ENCODE assay signal across 8 cellular contexts in the genomic region with DNA sequence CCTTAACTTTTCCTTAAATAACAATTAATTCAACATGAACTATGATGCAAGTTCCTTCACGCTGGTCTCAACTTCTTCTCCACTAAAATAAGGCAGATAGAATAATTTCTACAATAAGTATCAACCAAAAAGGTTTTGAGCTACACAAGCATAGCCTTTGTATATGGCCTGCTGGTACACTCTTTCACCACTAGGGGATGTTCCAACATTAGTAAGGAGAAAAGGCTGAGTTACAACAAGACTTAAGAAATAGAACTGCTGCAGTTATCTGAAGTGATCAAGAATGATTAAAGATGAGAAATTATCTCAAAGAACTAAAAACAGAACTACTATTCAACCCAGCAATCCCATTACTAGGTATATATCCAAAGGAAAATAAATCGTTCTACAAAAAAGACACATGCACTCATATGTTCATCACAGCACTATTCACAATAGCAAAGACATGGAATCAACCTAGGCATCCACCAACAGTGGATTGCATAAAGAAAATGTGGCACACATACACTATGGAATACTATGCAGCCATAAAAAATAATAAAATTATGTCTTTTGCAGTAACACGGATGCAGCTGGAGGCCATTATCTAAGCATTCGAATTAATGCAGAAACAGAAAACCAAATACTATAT. TPM values are rescaled to one million over a fixed set of nuclear protein-coding genes. Genes with fewer than 3 reads are reported as not detected.
DNase-seq lines count a peak whose midpoint lies in the region; ATAC-seq and TF ChIP-seq lines count a peak whose summit lies in the region.

No MANE protein-coding gene starts in this region.

- no peaks in the 10 kb centered on the region for H3K9me3 Mint-ChIP-seq in CD4-positive, alpha-beta memory T cell
- no peaks in the 10 kb centered on the region for H3K9me3 Mint-ChIP-seq in stimulated activated naive CD8-positive, alpha-beta T cell treated with anti-CD3 and anti-CD28 coated beads, Interleukin-15, amount 100 ng/mL, for 72 hours

- H3K4me3 ChIP-seq in CD4-positive, alpha-beta memory T cell (ENCODE audit: low read length in 2 of 2) = no peak overlapping the region
- no peak overlapping the region for H3K4me3 ChIP-seq in astrocyte of the spinal cord (ENCODE audit: low read depth, low read length)

- peaks cover 6 to 14% (median 7%) of the 10 kb centered on the region in 4 donors for H3K4me1 Mint-ChIP-seq in CD4-positive, alpha-beta memory T cell
- H3K4me1 Mint-ChIP-seq in stimulated activated naive CD8-positive, alpha-beta T cell treated with anti-CD3 and anti-CD28 coated beads, Interleukin-15, amount 100 ng/mL, for 72 hours = peaks cover 14% of the 10 kb centered on the region

- no peaks in the 10 kb centered on the region for H3K27me3 Mint-ChIP-seq in CD4-positive, alpha-beta memory T cell
- H3K27me3 Mint-ChIP-seq in stimulated activated naive CD8-positive, alpha-beta T cell treated with anti-CD3 and anti-CD28 coated beads, Interleukin-15, amount 100 ng/mL, for 72 hours = no peaks in the 10 kb centered on the region

- peak; percentile 100 for TF ChIP-seq CTCF in astrocyte of the spinal cord (IDR thresholded peaks at IDR 0.05; ENCODE audit: low read depth, low read length)

- no peaks in the 10 kb centered on the region for H3K9me3 ChIP-seq in CD4-positive, alpha-beta memory T cell (ENCODE audit: control insufficient read depth in 1 of 2, low read length in 2 of 2)

- POLR2A ChIA-PET in CD4-positive, alpha-beta memory T cell (lab: Charles Lee; ENCODE audit: partially characterized antibody) = interaction anchor here (1.0 to 1.8 kb wide), 3 partner anchors 13 to 122 kb away, joined by 3 to 6 read pairs (median 5); no protein-coding TSS in a partner anchor

- peaks cover 22% of the 10 kb centered on the region for H3K4me1 ChIP-seq in CD4-positive, alpha-beta memory T cell (ENCODE audit: insufficient read depth, low read length)

- intact Hi-C loops in CD4-positive, alpha-beta memory T cell (cut with micrococcal nuclease) = loop anchor here (1.0 kb wide), 5 partner anchors 42 to 788 kb away; a partner anchor contains a TSS

- no peak overlapping the region for H3K27ac ChIP-seq in CD4-positive, alpha-beta memory T cell (ENCODE audit: low read depth, low read length)

- H3K36me3 Mint-ChIP-seq in CD4-positive, alpha-beta memory T cell = no peaks in the 10 kb centered on the region

- ATAC-seq in GM18520 (IDR thresholded peaks at IDR 0.05; ENCODE audit: unreplicated experiment) (peak; percentile 58), HG03159 (IDR thresholded peaks at IDR 0.05; ENCODE audit: unreplicated experiment) (peak; percentile 68), GM19324 (IDR thresholded peaks at IDR 0.05; ENCODE audit: low FRiP score, unreplicated experiment) (no peak)
- peak; percentile 79 for ATAC-seq in stimulated activated naive CD8-positive, alpha-beta T cell treated with anti-CD3 and anti-CD28 coated beads, Interleukin-15, amount 100 ng/mL, for 72 hours

- CTCF ChIA-PET in CD4-positive, alpha-beta memory T cell (lab: Charles Lee; ENCODE audit: partially characterized antibody) = interaction anchor here (0.7 to 9.4 kb wide), 30 partner anchors 9 to 215 kb away, joined by 3 to 133 read pairs (median 5); a partner anchor contains a TSS

- no peaks in the 10 kb centered on the region for H3K27me3 ChIP-seq in CD4-positive, alpha-beta memory T cell (ENCODE audit: insufficient read depth, low read length)

- no peaks in the 10 kb centered on the region for H3K36me3 ChIP-seq in CD4-positive, alpha-beta memory T cell (ENCODE audit: insufficient read depth, low read length)

- H3K4me3 Mint-ChIP-seq in CD4-positive, alpha-beta memory T cell = no peak overlapping the region
- no peak overlapping the region for H3K4me3 Mint-ChIP-seq in stimulated activated naive CD8-positive, alpha-beta T cell treated with anti-CD3 and anti-CD28 coated beads, Interleukin-15, amount 100 ng/mL, for 72 hours

- in situ Hi-C loops in astrocyte of the spinal cord (cut with HindIII; ENCODE audit: low sequenced_read_pairs) = no loop called here

- peak; percentile 50 to 62 (median 57) for DNase-seq in CD4-positive, alpha-beta memory T cell
- peak; percentile 38 to 72 for DNase-seq in NCI-H526 (lab: John Stamatoyannopoulos, UW)
- DNase-seq in astrocyte of the spinal cord (ENCODE audit: low read depth, low spot score) = peak; percentile 81
- peak; percentile 87 for DNase-seq in inferior parietal cortex (ENCODE audit: extremely low spot score)
- DNase-seq in stimulated activated naive CD8-positive, alpha-beta T cell treated with anti-CD3 and anti-CD28 coated beads, Interleukin-15, amount 100 ng/mL, for 72 hours = no peak

- H3K27ac Mint-ChIP-seq in CD4-positive, alpha-beta memory T cell = peak overlapping the region in 1 of 7 donors; percentile 59
- no peak overlapping the region for H3K27ac Mint-ChIP-seq in stimulated activated naive CD8-positive, alpha-beta T cell treated with anti-CD3 and anti-CD28 coated beads, Interleukin-15, amount 100 ng/mL, for 72 hours

RNA-seq across cellular contexts. Expression of a gene that starts 14.4 kb away (rescaled TPM):
- 10 to 100 TPM; 57.6 to 62.7 TPM for total RNA-seq in CD4-positive, alpha-beta memory T cell
- 10 to 100 TPM in 1 of 2 donors, 1 to 10 TPM in 1; 6.7 to 14.5 TPM for polyA plus RNA-seq in CD4-positive, alpha-beta memory T cell

Comparison
In these comparisons a context has a peak if more than half of its experiments do, and no peak if none do; other contexts are left out.
1. DNase-seq: peak in CD4-positive, alpha-beta memory T cell (5 of 5), NCI-H526 (2 of 2), astrocyte of the spinal cord (single experiment) and inferior parietal cortex (single experiment); none in stimulated activated naive CD8-positive, alpha-beta T cell treated with anti-CD3 and anti-CD28 coated beads, Interleukin-15, amount 100 ng/mL, for 72 hours (0 of 2).